In the genomic region with DNA sequence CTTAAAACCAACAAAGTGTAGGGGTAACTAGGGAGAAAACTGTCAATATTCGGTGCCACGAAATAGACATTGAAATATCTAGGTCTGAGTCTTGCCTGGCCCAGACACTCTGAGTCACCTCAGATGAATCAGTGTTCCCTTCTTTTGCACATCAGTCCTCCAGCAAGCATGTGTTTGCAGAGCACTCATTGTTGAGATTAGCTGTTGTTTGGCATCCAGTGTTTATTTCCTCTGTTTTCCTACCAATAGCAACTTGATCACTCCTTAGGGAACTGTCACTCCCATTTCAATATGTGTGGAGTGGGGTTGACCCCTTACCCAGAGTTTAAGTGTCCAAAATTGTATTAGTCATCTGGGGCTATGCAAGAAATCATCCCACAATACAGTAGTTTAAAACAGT, we compare ENCODE assay signal across 11 cellular contexts. TPM values are rescaled to one million over a fixed set of nuclear protein-coding genes. Genes with fewer than 3 reads are reported as not detected.
DNase-seq lines count a peak whose midpoint lies in the region; ATAC-seq, FAIRE-seq and TF ChIP-seq lines count a peak whose summit lies in the region.
"Had no signal": no experiment of that assay in that cellular context is flagged by ENCODE, and none has a peak within 500 bp of the region (broad histone marks: within the 10 kb centered on the region; RNA-seq: fewer than 3 reads in every experiment).

No MANE protein-coding gene starts in this region.

- peaks cover 1% of the 10 kb centered on the region for H3K79me2 ChIP-seq in GM23338 (replicated peaks; ENCODE audit: insufficient read depth)

- no peaks in the 10 kb centered on the region; the same call in 2 of the 3 replicates for H3K36me3 Mint-ChIP-seq in GM23338 (ENCODE audit: low read depth)

- H3K27me3 ChIP-seq in GM23338 (ENCODE audit: insufficient read depth), result no peaks in the 10 kb centered on the region

- peak overlapping the region; percentile 53 for H3K4me2 ChIP-seq in A549
- no peak overlapping the region for H3K4me2 ChIP-seq in GM23338

- POLR2A ChIA-PET in A549 (lab: Yijun Ruan, JAX), result interaction anchor here (0.6 kb wide), 1 partner anchor 21 kb away, joined by 3 read pairs; no protein-coding TSS in a partner anchor

- peak overlapping the region; percentile 64 to 80 for H3K27ac ChIP-seq in A549
- no peak overlapping the region for H3K27ac ChIP-seq in GM23338 (ENCODE audit: low read depth)
- H3K27ac ChIP-seq: thoracic aorta had no signal

- no peak overlapping the region for H3K4me3 Mint-ChIP-seq in GM23338

- H3K9me2 ChIP-seq in GM23338 (ENCODE audit: insufficient read depth), result no peaks in the 10 kb centered on the region

- no peak for TF ChIP-seq EP300 in A549 (IDR thresholded peaks at IDR 0.05)

- WGBS in A549 (ENCODE audit: missing lambda C conversion rate), result 3% methylated on average over 2 of the region's 2 CpGs

- TF ChIP-seq CTCF in A549 (IDR thresholded peaks at IDR 0.05), result no peak
- no peak for TF ChIP-seq CTCF in GM23338 (conservative IDR thresholded peaks at IDR 0.05; ENCODE audit: low read depth in 2 of 2)

- ATAC-seq in A549 (peak; percentile 82), GM23338 (no peak), GM19463 (IDR thresholded peaks at IDR 0.05; ENCODE audit: unreplicated experiment) (no peak), GM18511 (IDR thresholded peaks at IDR 0.05; ENCODE audit: unreplicated experiment) (no peak)

- H3K9me3 Mint-ChIP-seq in GM23338, result peaks cover 7% of the 10 kb centered on the region; the same call in 1 of the 3 replicates

- H3K27me3 Mint-ChIP-seq in GM23338 (ENCODE audit: insufficient read depth, low read depth, poor library complexity), result no peaks in the 10 kb centered on the region

- H3K4me1 Mint-ChIP-seq in GM23338, result peaks cover 6% of the 10 kb centered on the region

- no peak for TF ChIP-seq RAD21 in A549 (conservative IDR thresholded peaks at IDR 0.05 in 1 of 2, IDR thresholded peaks at IDR 0.05 in 1 of 2)

- H4K20me1 ChIP-seq in GM23338 (replicated peaks; ENCODE audit: insufficient read depth), result no peaks in the 10 kb centered on the region

- DNase-seq in A549 (ENCODE audit: low read depth in 1 of 2, low spot score in 1 of 2), result peak; percentile 53 to 88
- no peak for DNase-seq in GM23338 (ENCODE audit: low spot score)
- peak; percentile 86 for DNase-seq in amniotic epithelial cell (ENCODE audit: low read depth)
- DNase-seq in islet precursor cell, result peak; percentile 66
- no peak for DNase-seq in NAMALWA (ENCODE audit: low spot score)
- DNase-seq in NCI-H510A (lab: John Stamatoyannopoulos, UW), result no peak
- DNase-seq: activated naive CD4-positive, alpha-beta T cell; NCI-H1436 had no signal

- H2AFZ ChIP-seq in GM23338, result 0 out of 2 replicates have a peak overlapping the region, but pooled peaks have one; percentile 53

- no peak overlapping the region for H3K4me3 ChIP-seq in A549
- no peak overlapping the region for H3K4me3 ChIP-seq in GM23338
- H3K4me3 ChIP-seq: thoracic aorta had no signal

- CTCF ChIA-PET in A549 (lab: Yijun Ruan, JAX), result interaction anchor here (1.2 kb wide), 1 partner anchor 162 kb away, joined by 4 read pairs; no protein-coding TSS in a partner anchor

- TF ChIP-seq POLR2A in A549 (IDR thresholded peaks at IDR 0.05; ENCODE audit: low read length), result no peak

- no peak overlapping the region for H3K27ac Mint-ChIP-seq in GM23338

- no peaks in the 10 kb centered on the region for H3K36me3 ChIP-seq in GM23338 (ENCODE audit: insufficient read depth)
- H3K36me3 ChIP-seq: thoracic aorta had no signal

- H3F3A ChIP-seq in GM23338 (replicated peaks; ENCODE audit: low read depth), result no peaks in the 10 kb centered on the region

- FAIRE-seq in A549 (lab: Jason Lieb, UNC), result no peak

- H3K4me1 ChIP-seq in A549, result peaks cover 24% of the 10 kb centered on the region
- peaks cover 8% of the 10 kb centered on the region; the same call in 1 of the 2 replicates for H3K4me1 ChIP-seq in GM23338 (ENCODE audit: insufficient read depth)

- peaks cover 4% of the 10 kb centered on the region; the same call in 1 of the 3 replicates for H3K9me3 ChIP-seq in A549

TF ChIP-seq in A549, 52 proteins besides CTCF, POLR2A, EP300 and RAD21:
- TF ChIP-seq SMC3 (IDR thresholded peaks at IDR 0.05) (no peak), TFCP2L1 (CRISPR knock-in tag; IDR thresholded peaks at IDR 0.05) (no peak), CEBPB (IDR thresholded peaks at IDR 0.05) (peak in 1 of 2 experiments; percentile 6; a peak in 1 of 4 replicates), CHD2 (IDR thresholded peaks at IDR 0.05; ENCODE audit: low read length, partially characterized antibody) (no peak), MYC (IDR thresholded peaks at IDR 0.05; ENCODE audit: borderline replicate concordance, low read length) (no peak), RCOR1 (IDR thresholded peaks at IDR 0.05; ENCODE audit: low read depth, low read length) (no peak), JUNB (IDR thresholded peaks at IDR 0.05) (peak; percentile 77), GATA3 (IDR thresholded peaks at IDR 0.05; ENCODE audit: borderline replicate concordance) (peak; percentile 44; the same call in 1 of the 2 replicates), FOSL2 (IDR thresholded peaks at IDR 0.05) (peak; percentile 69), FOSL2 (CRISPR knock-in tag; IDR thresholded peaks at IDR 0.05) (peak; percentile 90)
- TF ChIP-seq, protein P1, sequence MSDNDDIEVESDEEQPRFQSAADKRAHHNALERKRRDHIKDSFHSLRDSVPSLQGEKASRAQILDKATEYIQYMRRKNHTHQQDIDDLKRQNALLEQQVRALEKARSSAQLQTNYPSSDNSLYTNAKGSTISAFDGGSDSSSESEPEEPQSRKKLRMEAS (IDR thresholded peaks at IDR 0.05), result peak; percentile 72; the same call in 1 of the 2 replicates

TF ChIP-seq in GM23338, 12 proteins besides CTCF, POLR2A, EP300 and RAD21 (continues in another document):
- TF ChIP-seq STAT1 (IDR thresholded peaks at IDR 0.05; ENCODE audit: unreplicated experiment), result no peak

RNA-seq across cellular contexts. Expression of a gene that starts 4.7 kb away (rescaled TPM):
- polyA plus RNA-seq in A549 (2011; rRNA removed) (31.6 and 38.0 TPM in 2 replicates), A549 (2017; fragmentation: RNase III; extraction: RNeasy Plus Mini Kit Qiagen cat#74134 plus additional on column Dnase treatment) (24.9 to 27.2 TPM (median 26.8 TPM) in 3 replicates), GM23338 (2016; fragmentation: Nextera tagmentation; extraction: Ambion mirVana) (31.3 and 34.6 TPM in 2 replicates)
- polyA plus RNA-seq in A549 (2012; cell fraction: cytosol; rRNA removed), result 38.4 and 40.1 TPM in 2 replicates
- polyA plus RNA-seq in A549 (2012; cell fraction: nucleus; rRNA removed), result 44.8 and 50.3 TPM in 2 replicates
- 47.1 and 48.2 TPM in 2 replicates for polyA minus RNA-seq in A549 (2011; rRNA and poly(A)+ RNA removed)
- total RNA-seq in GM23338 (2014; rRNA removed; shearing (Covaris generic)), result 30.5 and 32.4 TPM in 2 replicates

RNA-seq across cellular contexts. Expression of a gene that starts 40.2 kb away (rescaled TPM):
- polyA plus RNA-seq in A549 (2011; rRNA removed), result 18.8 and 21.8 TPM in 2 replicates
- 7.5 and 10.1 TPM in 2 replicates for polyA plus RNA-seq in A549 (2012; cell fraction: cytosol; rRNA removed)
- 31.3 and 43.4 TPM in 2 replicates for polyA plus RNA-seq in A549 (2012; cell fraction: nucleus; rRNA removed)
- polyA plus RNA-seq in A549 (2017; fragmentation: RNase III; extraction: RNeasy Plus Mini Kit Qiagen cat#74134 plus additional on column Dnase treatment), result 5.6 to 7.7 TPM (median 7.4 TPM) in 3 replicates
- polyA minus RNA-seq in A549 (2011; rRNA and poly(A)+ RNA removed), result 39.3 and 40.5 TPM in 2 replicates
- 25.8 and 27.4 TPM in 2 replicates for total RNA-seq in GM23338 (2014; rRNA removed; shearing (Covaris generic))
- polyA plus RNA-seq in GM23338 (2016; fragmentation: Nextera tagmentation; extraction: Ambion mirVana), result 4.4 and 5.2 TPM in 2 replicates

Comparison
In these comparisons a context has a peak if more than half of its experiments do, and no peak if none do; other contexts are left out.
1. ATAC-seq: peak in A549 (2 of 2); none in GM23338 (single experiment), GM19463 (single experiment) and GM18511 (single experiment).
2. DNase-seq: peak in A549 (2 of 2), amniotic epithelial cell (single experiment) and islet precursor cell (single experiment); none in GM23338 (single experiment), NAMALWA (single experiment) and NCI-H510A (single experiment).